Comparison of ENCODE assay signal across 16 cellular contexts in the genomic region with DNA sequence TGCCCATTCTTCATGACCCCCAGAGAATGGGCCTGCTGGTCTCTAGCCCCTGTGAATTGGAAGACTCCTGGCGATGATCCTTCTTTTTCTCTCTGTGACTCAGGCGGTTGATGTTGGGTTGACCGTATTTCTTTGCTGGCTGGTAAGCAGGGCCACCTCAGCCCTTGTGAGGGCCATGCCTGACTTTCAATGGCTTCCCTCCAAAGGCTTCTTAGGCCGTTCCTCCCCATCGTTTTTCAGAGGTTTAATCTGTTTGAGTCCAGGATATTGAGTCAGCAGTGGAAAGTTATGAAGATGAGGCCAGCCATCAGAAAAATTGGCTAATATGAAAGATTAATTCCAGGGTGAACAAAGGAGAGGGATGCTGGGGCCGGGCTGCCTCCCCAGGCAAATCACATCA. TPM values are rescaled to one million over a fixed set of nuclear protein-coding genes. Genes with fewer than 3 reads are reported as not detected.
DNase-seq lines count a peak whose midpoint lies in the region; ATAC-seq and TF ChIP-seq lines count a peak whose summit lies in the region.
"Had no signal": no experiment of that assay in that cellular context is flagged by ENCODE, and none has a peak within 500 bp of the region (broad histone marks: within the 10 kb centered on the region; RNA-seq: fewer than 3 reads in every experiment).

No MANE protein-coding gene starts in this region.

- H3K4me1 Mint-ChIP-seq in CD14-positive monocyte: peaks cover 17% of the 10 kb centered on the region
- H3K4me1 Mint-ChIP-seq in naive thymus-derived CD4-positive, alpha-beta T cell: peaks cover 13 to 73% (median 58%) of the 10 kb centered on the region in 7 donors

- peak overlapping the region; percentile 53 for H3K9ac ChIP-seq in GM23248

- H3K36me3 ChIP-seq in GM23248 (ENCODE audit: low read depth) (no peaks in the 10 kb centered on the region), adrenal gland (replicated peaks in 1 of 2) (no peaks in the 10 kb centered on the region), esophagus muscularis mucosa (no peaks in the 10 kb centered on the region)
- peaks cover 0 to 13% (median 0%) of the 10 kb centered on the region in 3 experiments for H3K36me3 ChIP-seq in naive thymus-derived CD4-positive, alpha-beta T cell (ENCODE audit: control insufficient read depth in 2 of 3, insufficient read depth in 3 of 3, low read length in 3 of 3)
- H3K36me3 ChIP-seq: breast epithelium, heart right ventricle had no signal

- TF ChIP-seq POLR2A in adrenal gland (IDR thresholded peaks at IDR 0.05) (peak in 1 of 2 donors; percentile 18), esophagus muscularis mucosa (IDR thresholded peaks at IDR 0.05; ENCODE audit: low read depth) (no peak)

- no peak for TF ChIP-seq EP300 in esophagus muscularis mucosa (IDR thresholded peaks at IDR 0.05)

- POLR2A ChIA-PET in naive thymus-derived CD4-positive, alpha-beta T cell (lab: Charles Lee): interaction anchor here (1.7 kb wide), 1 partner anchor 8 kb away, joined by 4 read pairs; no protein-coding TSS in a partner anchor

- no peak for ATAC-seq in naive thymus-derived CD4-positive, alpha-beta T cell
- no peak for ATAC-seq in GM18511 (IDR thresholded peaks at IDR 0.05; ENCODE audit: unreplicated experiment)
- no peak for ATAC-seq in HG02798 (IDR thresholded peaks at IDR 0.05; ENCODE audit: poor library complexity, unreplicated experiment)

- H3K4me3 ChIP-seq in GM23248: no peak overlapping the region
- no peak overlapping the region for H3K4me3 ChIP-seq in adrenal gland
- no peak overlapping the region for H3K4me3 ChIP-seq in naive thymus-derived CD4-positive, alpha-beta T cell (ENCODE audit: low read length)
- no peak overlapping the region for H3K4me3 ChIP-seq in esophagus muscularis mucosa
- H3K4me3 ChIP-seq: breast epithelium, dorsolateral prefrontal cortex, heart right ventricle, upper lobe of left lung had no signal

- no peaks in the 10 kb centered on the region; the same call in 1 of the 2 replicates for H4K20me1 ChIP-seq in GM23248 (ENCODE audit: insufficient read depth)

- 0 out of 2 replicates have a peak, but pooled peaks cover 3% of the 10 kb centered on the region for H3K9me2 ChIP-seq in GM23248 (ENCODE audit: insufficient read depth)

- H3K27me3 ChIP-seq in GM23248 (replicated peaks; ENCODE audit: insufficient read depth): no peaks in the 10 kb centered on the region
- H3K27me3 ChIP-seq in adrenal gland: no peaks in the 10 kb centered on the region
- no peaks in the 10 kb centered on the region for H3K27me3 ChIP-seq in naive thymus-derived CD4-positive, alpha-beta T cell (ENCODE audit: control insufficient read depth in 2 of 2, insufficient read depth in 2 of 2, low read length in 2 of 2)
- no peaks in the 10 kb centered on the region for H3K27me3 ChIP-seq in esophagus muscularis mucosa
- H3K27me3 ChIP-seq: breast epithelium, dorsolateral prefrontal cortex, heart right ventricle, upper lobe of left lung had no signal

- DNase-seq in CD14-positive monocyte (ENCODE audit: low spot score) (no peak), GM23248 (peak; percentile 88), adrenal gland (peak in 6 of 7 donors; percentile 65 to 84 (median 76)), esophagus muscularis mucosa (ENCODE audit: extremely low spot score) (no peak), cortex of kidney (lab: John Stamatoyannopoulos, UW) (no peak)
- no peak for DNase-seq in naive thymus-derived CD4-positive, alpha-beta T cell
- DNase-seq: activated effector memory CD4-positive, alpha-beta T cell treated with anti-CD3 and anti-CD28 coated beads, Interleukin-2, amount 50 U/mL, for 16 hours; dorsolateral prefrontal cortex; heart right ventricle; NCI-H187 treated with DMSO at 0.1 percent for 48 hours; NCI-H446; upper lobe of left lung had no signal

- H3K79me2 ChIP-seq in GM23248 (ENCODE audit: insufficient read depth): peaks cover 85% of the 10 kb centered on the region

- H3K36me3 Mint-ChIP-seq in CD14-positive monocyte: peaks cover 17% of the 10 kb centered on the region in 2 donors
- H3K36me3 Mint-ChIP-seq in naive thymus-derived CD4-positive, alpha-beta T cell: peaks cover 4 to 9% (median 8%) of the 10 kb centered on the region in 5 donors

- peaks cover 14% of the 10 kb centered on the region for H3F3A ChIP-seq in GM23248 (ENCODE audit: insufficient read depth)

- intact Hi-C loops in CD14-positive monocyte (cut with micrococcal nuclease): loop anchor here in 1 of 2 donors (5.0 kb wide), 1 partner anchor 101 kb away; no protein-coding TSS in a partner anchor
- intact Hi-C loops in adrenal gland (cut with DNase I): no loop called here
- intact Hi-C loops in naive thymus-derived CD4-positive, alpha-beta T cell (cut with micrococcal nuclease): no loop called here
- intact Hi-C loops in esophagus muscularis mucosa (cut with DNase I): no loop called here

- H3K4me1 ChIP-seq in GM23248 (ENCODE audit: insufficient read depth) (peaks cover 14% of the 10 kb centered on the region), adrenal gland (replicated peaks in 1 of 2) (peaks cover 5 to 9% of the 10 kb centered on the region in 2 donors), esophagus muscularis mucosa (no peaks in the 10 kb centered on the region)
- peaks cover 0 to 15% of the 10 kb centered on the region in 2 donors for H3K4me1 ChIP-seq in naive thymus-derived CD4-positive, alpha-beta T cell (ENCODE audit: control insufficient read depth in 2 of 2, insufficient read depth in 2 of 2, low read length in 2 of 2)
- H3K4me1 ChIP-seq: breast epithelium had no signal

- H2AFZ ChIP-seq in GM23248: peak overlapping the region; percentile 50

- H3K27ac ChIP-seq in GM23248 (peak overlapping the region; percentile 59), adrenal gland (peak overlapping the region; percentile 48 to 72 (median 64)), esophagus muscularis mucosa (replicated peaks in 1 of 4) (peak overlapping the region in 1 of 4 donors; percentile 36)
- H3K27ac ChIP-seq in naive thymus-derived CD4-positive, alpha-beta T cell (ENCODE audit: low read depth, low read length): peak overlapping the region; percentile 2
- H3K27ac ChIP-seq: breast epithelium had no signal

- CTCF ChIA-PET in naive thymus-derived CD4-positive, alpha-beta T cell (lab: Charles Lee): interaction anchor here (1.7 kb wide), 1 partner anchor 11 kb away, joined by 5 read pairs; no protein-coding TSS in a partner anchor

- 13 to 18% methylated on average over 6 of the region's 6 CpGs for WGBS in GM23248 (ENCODE audit: low coverage in 1 of 2, low lambda C conversion rate in 2 of 2, missing lambda C conversion rate in 2 of 2), 2 experiments
- 36 to 47% (median 40%) methylated on average over 6 of the region's 6 CpGs for WGBS in adrenal gland, 4 donors
- WGBS in esophagus muscularis mucosa: 66% methylated on average over 6 of the region's 6 CpGs

- peaks cover 0 to 2% (median 0%) of the 10 kb centered on the region in 3 donors for H3K27me3 Mint-ChIP-seq in CD14-positive monocyte (ENCODE audit: low read depth in 3 of 3)
- H3K27me3 Mint-ChIP-seq in naive thymus-derived CD4-positive, alpha-beta T cell: no peaks in the 10 kb centered on the region

- H3K4me2 ChIP-seq in GM23248 (ENCODE audit: unreplicated experiment): peak overlapping the region; percentile 26

- H3K9me3 ChIP-seq in GM23248 (ENCODE audit: low read depth) (no peaks in the 10 kb centered on the region), adrenal gland (replicated peaks in 1 of 3) (no peaks in the 10 kb centered on the region), esophagus muscularis mucosa (no peaks in the 10 kb centered on the region)
- H3K9me3 ChIP-seq in naive thymus-derived CD4-positive, alpha-beta T cell (ENCODE audit: control insufficient read depth in 2 of 3, low read length in 3 of 3): no peaks in the 10 kb centered on the region
- H3K9me3 ChIP-seq: breast epithelium, heart right ventricle, upper lobe of left lung had no signal

- H3K4me3 Mint-ChIP-seq in CD14-positive monocyte: no peak overlapping the region
- H3K4me3 Mint-ChIP-seq in naive thymus-derived CD4-positive, alpha-beta T cell: peak overlapping the region in 7 of 10 donors; percentile 16 to 66 (median 45)
- H3K4me3 Mint-ChIP-seq: nephron had no signal

- peaks cover 0 to 3% (median 0%) of the 10 kb centered on the region in 7 donors for H3K9me3 Mint-ChIP-seq in CD14-positive monocyte
- H3K9me3 Mint-ChIP-seq in naive thymus-derived CD4-positive, alpha-beta T cell: peaks cover 0 to 3% (median 0%) of the 10 kb centered on the region in 11 donors

- in situ Hi-C loops in GM23248 (cut with MboI): no loop called here

- TF ChIP-seq CTCF in CD14-positive monocyte (IDR thresholded peaks at IDR 0.05): no peak
- no peak for TF ChIP-seq CTCF in adrenal gland (IDR thresholded peaks at IDR 0.05)
- TF ChIP-seq CTCF in esophagus muscularis mucosa (IDR thresholded peaks at IDR 0.05): no peak

- peak overlapping the region in 4 of 7 donors; percentile 31 to 76 (median 60) for H3K27ac Mint-ChIP-seq in CD14-positive monocyte
- peak overlapping the region in 8 of 9 donors; percentile 71 to 89 (median 82) for H3K27ac Mint-ChIP-seq in naive thymus-derived CD4-positive, alpha-beta T cell

RNA-seq across cellular contexts. Expression of a gene that starts 13.6 kb away (rescaled TPM):
- polyA plus RNA-seq in CD14-positive monocyte (10 to 100 TPM; 98.0 to 99.5 TPM), GM23248 (2016; fragmentation: Nextera tagmentation; extraction: Ambion mirVana) (58.9 and 59.6 TPM in 2 replicates), adrenal gland (10 to 100 TPM; 43.0 to 58.2 (median 45.9) TPM)
- 36.5 and 65.4 TPM in 2 replicates for total RNA-seq in GM23248 (2014; rRNA removed; shearing (Covaris generic))
- total RNA-seq in adrenal gland (100 to 1,000 TPM in 1 of 8 donors, 10 to 100 TPM in 7; 49.9 to 118 (median 78.3) TPM), esophagus muscularis mucosa (10 to 100 TPM; 34.5 to 54.2 (median 41.3) TPM)
- total RNA-seq in naive thymus-derived CD4-positive, alpha-beta T cell: 10 to 100 TPM; 44.9 to 90.5 (median 65.8) TPM
- 100 to 1,000 TPM; 105 to 137 TPM for polyA plus RNA-seq in naive thymus-derived CD4-positive, alpha-beta T cell

Comparison
In these comparisons a context has a peak if more than half of its experiments do, and no peak if none do; other contexts are left out.
1. DNase-seq: peak in GM23248 (single experiment) and adrenal gland (6 of 7); none in CD14-positive monocyte (single experiment), naive thymus-derived CD4-positive, alpha-beta T cell (0 of 9), esophagus muscularis mucosa (single experiment) and cortex of kidney (single experiment).
2. H3K4me3 Mint-ChIP-seq: peak in naive thymus-derived CD4-positive, alpha-beta T cell (7 of 10); none in CD14-positive monocyte (0 of 2).